1 cellular context compared by ENCODE assay signal in the genomic region with DNA sequence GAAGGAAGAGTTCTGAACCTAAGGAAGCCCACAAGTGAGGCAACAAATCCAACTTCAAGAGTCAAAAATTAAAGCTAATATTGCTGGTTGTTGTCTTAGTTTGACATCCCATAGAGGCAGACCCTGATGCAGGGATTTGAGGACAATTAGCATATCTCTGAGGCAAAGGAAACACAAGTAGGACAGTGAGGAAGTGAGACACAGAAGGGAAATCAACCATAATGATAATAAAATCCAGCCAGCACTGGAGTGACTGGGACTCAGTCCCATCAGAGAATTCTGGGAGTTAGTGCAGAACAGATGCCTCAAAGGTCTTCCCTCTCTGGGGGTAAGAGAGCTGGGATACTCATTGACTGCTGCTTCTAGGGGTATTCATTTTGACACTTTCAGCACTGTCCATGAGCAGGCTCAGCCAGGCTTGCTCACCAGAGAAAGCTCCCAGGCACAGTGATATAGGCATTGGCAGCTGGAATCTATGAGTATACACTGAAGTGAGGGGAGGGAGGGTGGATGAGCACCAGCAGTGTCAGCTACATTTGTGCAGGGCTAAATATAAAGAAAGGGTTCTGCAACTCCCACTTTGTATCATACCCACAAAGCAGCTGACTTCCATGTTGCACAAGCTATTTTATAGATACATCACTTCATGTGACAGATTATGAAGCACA.
TF ChIP-seq lines count a peak whose summit lies in the region.

No MANE protein-coding gene starts in this region.

TF ChIP-seq in IMR-90, 13 proteins besides CTCF, POLR2A, EP300 and RAD21:
- TF ChIP-seq ELK1 (IDR thresholded peaks at IDR 0.05; ENCODE audit: borderline replicate concordance, low read depth, low read length): no peak
- no peak for TF ChIP-seq MXI1 (IDR thresholded peaks at IDR 0.05; ENCODE audit: borderline replicate concordance, low read depth, low read length)
- TF ChIP-seq SMC3 (IDR thresholded peaks at IDR 0.05; ENCODE audit: low read depth, low read length): no peak
- no peak for TF ChIP-seq RCOR1 (IDR thresholded peaks at IDR 0.05; ENCODE audit: insufficient replicate concordance, low read length)
- TF ChIP-seq NFE2L2 (IDR thresholded peaks at IDR 0.05; ENCODE audit: low read depth, low read length): no peak
- no peak for TF ChIP-seq BHLHE40 (IDR thresholded peaks at IDR 0.05; ENCODE audit: low read depth, low read length)
- TF ChIP-seq CEBPB (IDR thresholded peaks at IDR 0.05; ENCODE audit: low read depth, low read length): no peak
- TF ChIP-seq MAZ (IDR thresholded peaks at IDR 0.05; ENCODE audit: borderline replicate concordance, low read depth, low read length): no peak
- TF ChIP-seq, protein P1, sequence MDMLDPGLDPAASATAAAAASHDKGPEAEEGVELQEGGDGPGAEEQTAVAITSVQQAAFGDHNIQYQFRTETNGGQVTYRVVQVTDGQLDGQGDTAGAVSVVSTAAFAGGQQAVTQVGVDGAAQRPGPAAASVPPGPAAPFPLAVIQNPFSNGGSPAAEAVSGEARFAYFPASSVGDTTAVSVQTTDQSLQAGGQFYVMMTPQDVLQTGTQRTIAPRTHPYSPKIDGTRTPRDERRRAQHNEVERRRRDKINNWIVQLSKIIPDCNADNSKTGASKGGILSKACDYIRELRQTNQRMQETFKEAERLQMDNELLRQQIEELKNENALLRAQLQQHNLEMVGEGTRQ (IDR thresholded peaks at IDR 0.05; ENCODE audit: low read depth, low read length): no peak
- no peak for TF ChIP-seq RFX5 (IDR thresholded peaks at IDR 0.05; ENCODE audit: low read depth, low read length)
- TF ChIP-seq FOS (IDR thresholded peaks at IDR 0.05; ENCODE audit: low read depth, low read length): no peak
- TF ChIP-seq MAFK (IDR thresholded peaks at IDR 0.05; ENCODE audit: low read depth, low read length): no peak
TF ChIP-seq in IMR-90: peak in this region for 0.
